In genomic region chr7:100895956-100896742, GRCh38 we compare ENCODE assay signal across 7 cellular contexts. TPM values are rescaled to one million over a fixed set of nuclear protein-coding genes. Genes with fewer than 3 reads are reported as not detected.
A peak's percentile ranks its signal among the peaks of the same experiment; 100 is the strongest.
DNase-seq lines count a peak whose midpoint lies in the region; ATAC-seq, FAIRE-seq and TF ChIP-seq lines count a peak whose summit lies in the region.
"Had no signal": no experiment of that assay in that cellular context is flagged by ENCODE, and none has a peak within 500 bp of the region (broad histone marks: within the 10 kb centered on the region; RNA-seq: fewer than 3 reads in every experiment).

No MANE protein-coding gene starts in this region.

- ATAC-seq in A549 = peak; percentile 26 to 42; a peak in 5 of 6 replicates
- ATAC-seq in GM21825 (IDR thresholded peaks at IDR 0.05; ENCODE audit: unreplicated experiment) = no peak

- TF ChIP-seq EP300 in A549 (IDR thresholded peaks at IDR 0.05) = no peak
- no peak for TF ChIP-seq EP300 in sigmoid colon (IDR thresholded peaks at IDR 0.05)

- no peaks in the 10 kb centered on the region for H3K36me3 ChIP-seq in effector memory CD4-positive, alpha-beta T cell (ENCODE audit: control insufficient read depth, insufficient read depth, low read length)
- no peaks in the 10 kb centered on the region for H3K36me3 ChIP-seq in sigmoid colon

- TF ChIP-seq RAD21 in A549 (conservative IDR thresholded peaks at IDR 0.05 in 1 of 2, IDR thresholded peaks at IDR 0.05 in 1 of 2) = no peak

- peak overlapping the region in 1 of 2 experiments; percentile 69; a peak in 3 of 6 replicates for H3K27ac ChIP-seq in A549
- H3K27ac ChIP-seq in effector memory CD4-positive, alpha-beta T cell (ENCODE audit: insufficient read depth, low read length, poor library complexity, severe bottlenecking) = no peak overlapping the region
- H3K27ac ChIP-seq in sigmoid colon = no peak overlapping the region

- TF ChIP-seq CTCF in A549 (IDR thresholded peaks at IDR 0.05) (no peak), sigmoid colon (IDR thresholded peaks at IDR 0.05) (no peak)

- peak overlapping the region; percentile 98 for H3K4me2 ChIP-seq in A549

- H3K9me3 ChIP-seq in A549 (no peaks in the 10 kb centered on the region), sigmoid colon (no peaks in the 10 kb centered on the region)
- no peaks in the 10 kb centered on the region for H3K9me3 ChIP-seq in effector memory CD4-positive, alpha-beta T cell (ENCODE audit: control insufficient read depth, low read length)

- POLR2A ChIA-PET in A549 (lab: Yijun Ruan, JAX) = no interaction called here

- 15% methylated on average over 25 of the region's 55 CpGs for WGBS in A549 (ENCODE audit: missing lambda C conversion rate)
- 2 to 5% methylated on average over 55 of the region's 55 CpGs for WGBS in sigmoid colon, 2 donors

- peak overlapping the region; percentile 49 for H3K4me3 ChIP-seq in A549
- H3K4me3 ChIP-seq in effector memory CD4-positive, alpha-beta T cell (ENCODE audit: insufficient read depth, low read depth, low read length, poor library complexity, severe bottlenecking) = peak overlapping the region; percentile 36
- H3K4me3 ChIP-seq in sigmoid colon = peak overlapping the region in 3 of 4 donors; percentile 27 to 50 (median 50)

- intact Hi-C loops in sigmoid colon (cut with DNase I) = loop anchor here (5.0 to 10.0 kb wide), 2 partner anchors 181 to 269 kb away; partner anchors contain the start of gene VGF

- TF ChIP-seq POLR2A in A549 (IDR thresholded peaks at IDR 0.05; ENCODE audit: low read length) (no peak), sigmoid colon (IDR thresholded peaks at IDR 0.05) (no peak)

- no peak for FAIRE-seq in A549 (lab: Jason Lieb, UNC)
- FAIRE-seq: GM18507 had no signal

- DNase-seq in A549 (ENCODE audit: low read depth in 1 of 2, low spot score in 1 of 2) (peak in 1 of 2 experiments; percentile 52), LoVo (ENCODE audit: low spot score) (peak; percentile 63), sigmoid colon (peak; percentile 68), SHP77 treated with DMSO at 0.1 percent for 48 hours (lab: John Stamatoyannopoulos, UW) (no peak)
- DNase-seq in effector memory CD4-positive, alpha-beta T cell = peak in 2 of 3 donors; percentile 22 to 38

- H3K4me1 ChIP-seq in A549 (peaks cover 27% of the 10 kb centered on the region), sigmoid colon (peaks cover 0 to 33% (median 32%) of the 10 kb centered on the region in 4 donors)
- H3K4me1 ChIP-seq in effector memory CD4-positive, alpha-beta T cell (ENCODE audit: control insufficient read depth, insufficient read depth, low read length, poor library complexity, severe bottlenecking) = peaks cover 23% of the 10 kb centered on the region

- peaks cover 34% of the 10 kb centered on the region for H3K27me3 ChIP-seq in effector memory CD4-positive, alpha-beta T cell (replicated peaks; ENCODE audit: control insufficient read depth, insufficient read depth, low read length, poor library complexity, severe bottlenecking)
- peaks cover 27 to 64% (median 42%) of the 10 kb centered on the region in 3 donors for H3K27me3 ChIP-seq in sigmoid colon

- CTCF ChIA-PET in A549 (lab: Yijun Ruan, JAX) = interaction anchor here (0.6 to 5.0 kb wide), 24 partner anchors 8 to 386 kb away, joined by 3 to 71 read pairs (median 9); partner anchors contain the start of genes PLOD3 and ZNHIT1

TF ChIP-seq in A549, 52 proteins besides CTCF, POLR2A, EP300 and RAD21 (continues in another document):
- TF ChIP-seq KDM5A (IDR thresholded peaks at IDR 0.05) (no peak), FOSL2 (IDR thresholded peaks at IDR 0.05) (no peak), FOSL2 (CRISPR knock-in tag; IDR thresholded peaks at IDR 0.05) (no peak), PBX3 (IDR thresholded peaks at IDR 0.05) (no peak), MAZ (IDR thresholded peaks at IDR 0.05; ENCODE audit: borderline replicate concordance, low read depth, low read length) (no peak), MAX (IDR thresholded peaks at IDR 0.05) (peak; percentile 46; the same call in 1 of the 2 replicates), ZNF302 (CRISPR knock-in tag; IDR thresholded peaks at IDR 0.05) (no peak), POLR2AphosphoS2 (conservative IDR thresholded peaks at IDR 0.05; ENCODE audit: low read length) (no peak)
- TF ChIP-seq, protein P1, sequence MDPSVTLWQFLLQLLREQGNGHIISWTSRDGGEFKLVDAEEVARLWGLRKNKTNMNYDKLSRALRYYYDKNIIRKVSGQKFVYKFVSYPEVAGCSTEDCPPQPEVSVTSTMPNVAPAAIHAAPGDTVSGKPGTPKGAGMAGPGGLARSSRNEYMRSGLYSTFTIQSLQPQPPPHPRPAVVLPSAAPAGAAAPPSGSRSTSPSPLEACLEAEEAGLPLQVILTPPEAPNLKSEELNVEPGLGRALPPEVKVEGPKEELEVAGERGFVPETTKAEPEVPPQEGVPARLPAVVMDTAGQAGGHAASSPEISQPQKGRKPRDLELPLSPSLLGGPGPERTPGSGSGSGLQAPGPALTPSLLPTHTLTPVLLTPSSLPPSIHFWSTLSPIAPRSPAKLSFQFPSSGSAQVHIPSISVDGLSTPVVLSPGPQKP (IDR thresholded peaks at IDR 0.05; ENCODE audit: low read depth, low read length) = no peak
- TF ChIP-seq, protein P2, sequence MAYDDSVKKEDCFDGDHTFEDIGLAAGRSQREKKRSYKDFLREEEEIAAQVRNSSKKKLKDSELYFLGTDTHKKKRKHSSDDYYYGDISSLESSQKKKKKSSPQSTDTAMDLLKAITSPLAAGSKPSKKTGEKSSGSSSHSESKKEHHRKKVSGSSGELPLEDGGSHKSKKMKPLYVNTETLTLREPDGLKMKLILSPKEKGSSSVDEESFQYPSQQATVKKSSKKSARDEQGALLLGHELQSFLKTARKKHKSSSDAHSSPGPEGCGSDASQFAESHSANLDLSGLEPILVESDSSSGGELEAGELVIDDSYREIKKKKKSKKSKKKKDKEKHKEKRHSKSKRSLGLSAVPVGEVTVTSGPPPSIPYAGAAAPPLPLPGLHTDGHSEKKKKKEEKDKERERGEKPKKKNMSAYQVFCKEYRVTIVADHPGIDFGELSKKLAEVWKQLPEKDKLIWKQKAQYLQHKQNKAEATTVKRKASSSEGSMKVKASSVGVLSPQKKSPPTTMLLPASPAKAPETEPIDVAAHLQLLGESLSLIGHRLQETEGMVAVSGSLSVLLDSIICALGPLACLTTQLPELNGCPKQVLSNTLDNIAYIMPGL (CRISPR knock-in tag; IDR thresholded peaks at IDR 0.05; ENCODE audit: borderline replicate concordance) = no peak

RNA-seq across cellular contexts. Expression of gene ACHE, which starts 0.5 kb away (rescaled TPM):
- 0.17 and 0.26 TPM in 2 replicates for polyA plus RNA-seq in A549 (2011; rRNA removed)
- 1.2 and 1.4 TPM in 2 replicates for polyA plus RNA-seq in A549 (2012; cell fraction: cytosol; rRNA removed)
- polyA plus RNA-seq in A549 (2012; cell fraction: nucleus; rRNA removed) = 9.1 and 11.7 TPM in 2 replicates
- 0.62 to 0.92 TPM (median 0.69 TPM) in 3 replicates for polyA plus RNA-seq in A549 (2017; fragmentation: RNase III; extraction: RNeasy Plus Mini Kit Qiagen cat#74134 plus additional on column Dnase treatment)
- 0.44 and 0.91 TPM in 2 replicates for polyA minus RNA-seq in A549 (2011; rRNA and poly(A)+ RNA removed)
- total RNA-seq in sigmoid colon = 1 to 10 TPM; 3.0 to 8.9 (median 6.5) TPM
- 10 to 100 TPM in 1 of 3 donors, 1 to 10 TPM in 2; 3.6 to 20.6 (median 5.5) TPM for polyA plus RNA-seq in sigmoid colon

RNA-seq across cellular contexts. Expression of gene UFSP1, which starts 6.6 kb away (rescaled TPM):
- polyA plus RNA-seq in A549 (2011; rRNA removed) = 1.1 and 1.9 TPM in 2 replicates
- polyA plus RNA-seq in A549 (2012; cell fraction: cytosol; rRNA removed) = 4.1 and 5.9 TPM in 2 replicates
- polyA plus RNA-seq in A549 (2012; cell fraction: nucleus; rRNA removed) = 4.9 and 7.9 TPM in 2 replicates
- 6.1 to 7.1 TPM (median 6.9 TPM) in 3 replicates for polyA plus RNA-seq in A549 (2017; fragmentation: RNase III; extraction: RNeasy Plus Mini Kit Qiagen cat#74134 plus additional on column Dnase treatment)
- 3.3 and 4.2 TPM in 2 replicates for polyA minus RNA-seq in A549 (2011; rRNA and poly(A)+ RNA removed)
- total RNA-seq in sigmoid colon = 1 to 10 TPM; 2.4 to 7.1 (median 3.1) TPM
- polyA plus RNA-seq in sigmoid colon = 1 to 10 TPM; 1.8 to 5.3 (median 1.8) TPM

RNA-seq across cellular contexts. Expression of gene SRRT, which starts 21.2 kb away (rescaled TPM):
- polyA plus RNA-seq in A549 (2011; rRNA removed) (49.9 and 52.2 TPM in 2 replicates), A549 (2017; fragmentation: RNase III; extraction: RNeasy Plus Mini Kit Qiagen cat#74134 plus additional on column Dnase treatment) (153 to 194 TPM (median 182 TPM) in 3 replicates), sigmoid colon (100 to 1,000 TPM in 1 of 3 donors, 10 to 100 TPM in 2; 31.8 to 106 (median 38.6) TPM)
- polyA plus RNA-seq in A549 (2012; cell fraction: cytosol; rRNA removed) = 87.7 and 96.2 TPM in 2 replicates
- polyA plus RNA-seq in A549 (2012; cell fraction: nucleus; rRNA removed) = 252 and 279 TPM in 2 replicates
- polyA minus RNA-seq in A549 (2011; rRNA and poly(A)+ RNA removed) = 58.3 and 64.1 TPM in 2 replicates
- 10 to 100 TPM; 42.1 to 64.3 (median 51.4) TPM for total RNA-seq in sigmoid colon

RNA-seq across cellular contexts. Expression of gene TRIP6, which starts 29.0 kb away (rescaled TPM):
- polyA plus RNA-seq in A549 (2011; rRNA removed) = 14.8 and 18.0 TPM in 2 replicates
- 40.0 and 46.3 TPM in 2 replicates for polyA plus RNA-seq in A549 (2012; cell fraction: cytosol; rRNA removed)
- polyA plus RNA-seq in A549 (2012; cell fraction: nucleus; rRNA removed) = 46.1 and 58.6 TPM in 2 replicates
- 38.2 to 38.5 TPM (median 38.3 TPM) in 3 replicates for polyA plus RNA-seq in A549 (2017; fragmentation: RNase III; extraction: RNeasy Plus Mini Kit Qiagen cat#74134 plus additional on column Dnase treatment)
- polyA minus RNA-seq in A549 (2011; rRNA and poly(A)+ RNA removed) = 11.3 and 11.6 TPM in 2 replicates
- total RNA-seq in sigmoid colon = 10 to 100 TPM; 37.8 to 79.7 (median 51.1) TPM
- polyA plus RNA-seq in sigmoid colon = 10 to 100 TPM; 12.0 to 45.9 (median 18.0) TPM

RNA-seq across cellular contexts. Expression of gene SLC12A9, which starts 43.6 kb away (rescaled TPM):
- polyA plus RNA-seq in A549 (2011; rRNA removed) (6.2 and 7.0 TPM in 2 replicates), A549 (2017; fragmentation: RNase III; extraction: RNeasy Plus Mini Kit Qiagen cat#74134 plus additional on column Dnase treatment) (12.1 to 14.3 TPM (median 13.4 TPM) in 3 replicates), sigmoid colon (10 to 100 TPM in 1 of 3 donors, 1 to 10 TPM in 2; 2.5 to 34.2 (median 4.2) TPM)
- 12.3 and 17.1 TPM in 2 replicates for polyA plus RNA-seq in A549 (2012; cell fraction: cytosol; rRNA removed)
- polyA plus RNA-seq in A549 (2012; cell fraction: nucleus; rRNA removed) = 68.4 and 69.7 TPM in 2 replicates
- polyA minus RNA-seq in A549 (2011; rRNA and poly(A)+ RNA removed) = 11.3 and 17.6 TPM in 2 replicates
- total RNA-seq in sigmoid colon = 10 to 100 TPM; 10.4 to 17.9 (median 14.8) TPM
